Comparison of ENCODE assay signal across 8 cellular contexts in genomic region chr11:95092549-95093324, GRCh38. TPM values are rescaled to one million over a fixed set of nuclear protein-coding genes. Genes with fewer than 3 reads are reported as not detected.
A peak's percentile ranks its signal among the peaks of the same experiment; 100 is the strongest.
DNase-seq lines count a peak whose midpoint lies in the region; ATAC-seq, FAIRE-seq and TF ChIP-seq lines count a peak whose summit lies in the region.

No MANE protein-coding gene starts in this region.

- H3K4me3 ChIP-seq in epithelial cell of proximal tubule (ENCODE audit: low read depth, low read length) (no peak overlapping the region), retinal pigment epithelial cell (ENCODE audit: low read length) (no peak overlapping the region)

- DNase-seq in AG09319 (ENCODE audit: extremely low read depth, low read depth) (no peak), H54 (ENCODE audit: insufficient read length, low spot score) (peak; percentile 16), T1000 (lab: John Stamatoyannopoulos, UW) (peak; percentile 22), epithelial cell of proximal tubule (ENCODE audit: low read depth) (no peak), retinal pigment epithelial cell (ENCODE audit: low read depth) (no peak), NCI-H345 treated with DMSO at 0.1 percent for 48 hours (lab: John Stamatoyannopoulos, UW; ENCODE audit: unreplicated experiment) (no peak), KG1 (lab: John Stamatoyannopoulos, UW) (no peak)

- ATAC-seq in GM21447 (IDR thresholded peaks at IDR 0.05; ENCODE audit: unreplicated experiment): no peak

- TF ChIP-seq CTCF in AG09319 (IDR thresholded peaks at IDR 0.05; ENCODE audit: low read depth, low read length) (peak; percentile 50), epithelial cell of proximal tubule (conservative IDR thresholded peaks at IDR 0.05; ENCODE audit: low read depth, low read length) (peak; percentile 78), retinal pigment epithelial cell (conservative IDR thresholded peaks at IDR 0.05; ENCODE audit: low read depth, low read length) (peak; percentile 76)

- TF ChIP-seq POLR2A in H54 (IDR thresholded peaks at IDR 0.05; ENCODE audit: low read depth, low read length): no peak

- no peak for FAIRE-seq in H54 (lab: Jason Lieb, UNC)

RNA-seq across cellular contexts. Expression of gene ENDOD1, which starts 3.1 kb away (rescaled TPM):
- 23.2 and 36.6 TPM in 2 replicates for total RNA-seq in epithelial cell of proximal tubule

RNA-seq across cellular contexts. Expression of gene SRSF8, which starts 26.0 kb away (rescaled TPM):
- 16.9 and 21.3 TPM in 2 replicates for total RNA-seq in epithelial cell of proximal tubule

RNA-seq across cellular contexts. Expression of gene KDM4F, which starts 43.5 kb away (rescaled TPM):
- total RNA-seq in epithelial cell of proximal tubule: not detected in 2 replicates

Comparison
In these comparisons a context has a peak if more than half of its experiments do, and no peak if none do; other contexts are left out.
1. DNase-seq: peak in H54 (single experiment) and T1000 (single experiment); none in AG09319 (single experiment), epithelial cell of proximal tubule (single experiment), retinal pigment epithelial cell (single experiment), NCI-H345 treated with DMSO at 0.1 percent for 48 hours (single experiment) and KG1 (single experiment).
2. Peak in every context shown above with its lines, with median percentiles within 50 percentile points of each other: CTCF ChIP-seq.